Comparison of ENCODE assay signal across 18 cellular contexts in genomic region chr1:156738407-156738806, GRCh38. TPM values are rescaled to one million over a fixed set of nuclear protein-coding genes. Genes with fewer than 3 reads are reported as not detected.
A peak's percentile ranks its signal among the peaks of the same experiment; 100 is the strongest.
DNase-seq lines count a peak whose midpoint lies in the region; ATAC-seq and TF ChIP-seq lines count a peak whose summit lies in the region.
"Had no signal": no experiment of that assay in that cellular context is flagged by ENCODE, and none has a peak within 500 bp of the region (broad histone marks: within the 10 kb centered on the region; RNA-seq: fewer than 3 reads in every experiment).

No MANE protein-coding gene starts in this region.

- H3K27ac Mint-ChIP-seq in MCF 10A (ENCODE audit: low read depth, unreplicated experiment) (peak overlapping the region; percentile 39), Calu3 (ENCODE audit: unreplicated experiment) (peak overlapping the region; percentile 43)
- no peak overlapping the region for H3K27ac Mint-ChIP-seq in activated naive CD8-positive, alpha-beta T cell treated with anti-CD3 and anti-CD28 coated beads, Interleukin-2, amount 50 U/mL, for 24 hours
- H3K27ac Mint-ChIP-seq: GM23338 had no signal

- H3K27me3 ChIP-seq in breast epithelium, result no peaks in the 10 kb centered on the region
- no peaks in the 10 kb centered on the region for H3K27me3 ChIP-seq in spleen (replicated peaks in 1 of 7)

- H3K4me3 ChIP-seq in breast epithelium, result no peak overlapping the region
- H3K4me3 ChIP-seq in spleen, result no peak overlapping the region
- H3K4me3 ChIP-seq: GM23338, PC-9, SK-N-MC had no signal

- peaks cover 13% of the 10 kb centered on the region for H3K4me1 Mint-ChIP-seq in MCF 10A (ENCODE audit: insufficient read depth, unreplicated experiment)
- H3K4me1 Mint-ChIP-seq in Calu3 (ENCODE audit: low read depth, unreplicated experiment), result peaks cover 27% of the 10 kb centered on the region
- peaks cover 44% of the 10 kb centered on the region for H3K4me1 Mint-ChIP-seq in activated naive CD8-positive, alpha-beta T cell treated with anti-CD3 and anti-CD28 coated beads, Interleukin-2, amount 50 U/mL, for 24 hours

- DNase-seq in MCF 10A (ENCODE audit: unreplicated experiment) (no peak), breast epithelium (ENCODE audit: low spot score in 2 of 2) (no peak), Calu3 (no peak), spleen (peak; percentile 69), SKM-1 treated with dmso at 0.1 percent for 144 hours (lab: John Stamatoyannopoulos, UW; ENCODE audit: unreplicated experiment) (no peak)
- no peak for DNase-seq in activated naive CD8-positive, alpha-beta T cell treated with anti-CD3 and anti-CD28 coated beads, Interleukin-2, amount 50 U/mL, for 24 hours
- DNase-seq: C1 segment of cervical spinal cord, DND-41, GDM1, Karpas-422, NCI-H1105 treated with DMSO at 0.1 percent for 48 hours, NCI-H187, NCI-H446, PC-9 had no signal

- H3K4me1 ChIP-seq in breast epithelium, result peaks cover 0 to 5% of the 10 kb centered on the region in 2 donors
- peaks cover 11 to 46% (median 22%) of the 10 kb centered on the region in 6 donors for H3K4me1 ChIP-seq in spleen

- no peak for ATAC-seq in activated naive CD8-positive, alpha-beta T cell treated with anti-CD3 and anti-CD28 coated beads, Interleukin-2, amount 50 U/mL, for 24 hours
- ATAC-seq in HG03045 (IDR thresholded peaks at IDR 0.05; ENCODE audit: unreplicated experiment) (no peak), GM18907 (IDR thresholded peaks at IDR 0.05; ENCODE audit: unreplicated experiment) (no peak)
- ATAC-seq: GM23338 had no signal

- H3K27me3 Mint-ChIP-seq in MCF 10A (ENCODE audit: insufficient read depth, unreplicated experiment) (no peaks in the 10 kb centered on the region), Calu3 (ENCODE audit: unreplicated experiment) (no peaks in the 10 kb centered on the region)
- H3K27me3 Mint-ChIP-seq in activated naive CD8-positive, alpha-beta T cell treated with anti-CD3 and anti-CD28 coated beads, Interleukin-2, amount 50 U/mL, for 24 hours, result no peaks in the 10 kb centered on the region

- intact Hi-C loops in MCF 10A (cut with micrococcal nuclease) (no loop called here), breast epithelium (cut with DNase I; ENCODE audit: low total_unique reads) (no loop called here), Calu3 (cut with micrococcal nuclease; ENCODE audit: unreplicated experiment) (no loop called here), spleen (cut with DNase I; ENCODE audit: low total_unique reads) (no loop called here)

- 82 to 91% (median 85%) methylated on average over 10 of the region's 10 CpGs for WGBS in spleen, 5 donors

- no peak for TF ChIP-seq POLR2A in breast epithelium (IDR thresholded peaks at IDR 0.05)
- no peak for TF ChIP-seq POLR2A in spleen (IDR thresholded peaks at IDR 0.05)

- no peaks in the 10 kb centered on the region for H3K9me3 Mint-ChIP-seq in MCF 10A (ENCODE audit: unreplicated experiment)
- H3K9me3 Mint-ChIP-seq in Calu3 (ENCODE audit: low read depth, unreplicated experiment), result no peaks in the 10 kb centered on the region
- no peaks in the 10 kb centered on the region for H3K9me3 Mint-ChIP-seq in activated naive CD8-positive, alpha-beta T cell treated with anti-CD3 and anti-CD28 coated beads, Interleukin-2, amount 50 U/mL, for 24 hours
- H3K9me3 Mint-ChIP-seq: GM23338 had no signal

- H3K36me3 ChIP-seq in breast epithelium (peaks cover 6% of the 10 kb centered on the region), spleen (peaks cover 0 to 72% (median 39%) of the 10 kb centered on the region in 6 donors)

- H3K36me3 Mint-ChIP-seq in MCF 10A (ENCODE audit: insufficient read depth, unreplicated experiment), result peaks cover 82% of the 10 kb centered on the region
- H3K36me3 Mint-ChIP-seq in Calu3 (ENCODE audit: insufficient read depth, unreplicated experiment), result peaks cover 78% of the 10 kb centered on the region
- H3K36me3 Mint-ChIP-seq in activated naive CD8-positive, alpha-beta T cell treated with anti-CD3 and anti-CD28 coated beads, Interleukin-2, amount 50 U/mL, for 24 hours (ENCODE audit: low read depth), result peaks cover 51% of the 10 kb centered on the region

- POLR2A ChIA-PET in MCF 10A (lab: Yijun Ruan, JAX), result interaction anchor here (0.7 to 10.4 kb wide), 5 partner anchors 9 to 77 kb away, joined by 3 to 375 read pairs (median 194); partner anchors contain the start of genes HDGF, ISG20L2, METTL25B and PRCC

- no TSS peak for BruUV-seq in MCF 10A (replicated peaks; lab: Mats Ljungman, UMichigan)
- BruUV-seq in Calu3 (replicated peaks; lab: Mats Ljungman, UMichigan), result no TSS peak

- H3K27ac ChIP-seq in breast epithelium (no peak overlapping the region), spleen (no peak overlapping the region)
- H3K27ac ChIP-seq: PC-9, SK-N-MC had no signal

- no peak overlapping the region for H3K4me3 Mint-ChIP-seq in MCF 10A (ENCODE audit: unreplicated experiment)
- no peak overlapping the region for H3K4me3 Mint-ChIP-seq in Calu3 (ENCODE audit: low read depth, unreplicated experiment)
- H3K4me3 Mint-ChIP-seq in activated naive CD8-positive, alpha-beta T cell treated with anti-CD3 and anti-CD28 coated beads, Interleukin-2, amount 50 U/mL, for 24 hours, result peak overlapping the region; percentile 96

- H3K9me3 ChIP-seq in breast epithelium (no peaks in the 10 kb centered on the region), spleen (no peaks in the 10 kb centered on the region)

- no peak for TF ChIP-seq CTCF in MCF 10A (IDR thresholded peaks at IDR 0.05; ENCODE audit: unreplicated experiment)
- no peak for TF ChIP-seq CTCF in breast epithelium (IDR thresholded peaks at IDR 0.05)
- no peak for TF ChIP-seq CTCF in Calu3 (IDR thresholded peaks at IDR 0.05; ENCODE audit: unreplicated experiment)
- TF ChIP-seq CTCF in spleen (IDR thresholded peaks at IDR 0.05 in 8 of 11, conservative IDR thresholded peaks at IDR 0.05 in 3 of 11), result no peak

- CTCF ChIA-PET in MCF 10A (lab: Yijun Ruan, JAX), result interaction anchor here (10.3 kb wide), 1 partner anchor 11 kb away, joined by 136 read pairs; the partner anchor contains the start of genes ISG20L2 and METTL25B
- CTCF ChIA-PET in Calu3 (lab: Charles Lee), result interaction anchor here (0.9 kb wide), 1 partner anchor 35 kb away, joined by 3 read pairs; no protein-coding TSS in a partner anchor

RNA-seq across cellular contexts. Expression of gene MRPL24, which starts 2.5 kb away (rescaled TPM):
- total RNA-seq in MCF 10A (2022) (233 and 261 TPM in 2 replicates), breast epithelium (10 to 100 TPM; 36.6 to 63.9 (median 63.8) TPM), Calu3 (2022) (130 and 138 TPM in 2 replicates), spleen (10 to 100 TPM; 15.2 to 45.3 (median 37.3) TPM)
- polyA plus RNA-seq in spleen, result 10 to 100 TPM; 64.8 to 83.5 (median 82.8) TPM

RNA-seq across cellular contexts. Expression of gene ISG20L2, which starts 9.8 kb away (rescaled TPM):
- total RNA-seq in MCF 10A (2022), result 49.9 and 57.5 TPM in 2 replicates
- 10 to 100 TPM; 13.6 to 25.2 (median 21.0) TPM for total RNA-seq in breast epithelium
- total RNA-seq in Calu3 (2022), result 60.9 and 61.6 TPM in 2 replicates
- 10 to 100 TPM; 24.0 to 46.7 (median 33.8) TPM for total RNA-seq in spleen
- polyA plus RNA-seq in spleen, result 10 to 100 TPM in 1 of 3 donors, 1 to 10 TPM in 2; 6.6 to 14.4 (median 9.8) TPM

RNA-seq across cellular contexts. Expression of gene METTL25B, which starts 10.1 kb away (rescaled TPM):
- total RNA-seq in MCF 10A (2022) (46.0 and 68.9 TPM in 2 replicates), breast epithelium (10 to 100 TPM; 15.5 to 41.3 (median 30.2) TPM), Calu3 (2022) (52.7 and 63.8 TPM in 2 replicates), spleen (10 to 100 TPM; 23.2 to 41.1 (median 32.4) TPM)
- polyA plus RNA-seq in spleen, result 10 to 100 TPM; 33.0 to 43.8 (median 42.9) TPM

RNA-seq across cellular contexts. Expression of gene HDGF, which starts 13.1 kb away (rescaled TPM):
- total RNA-seq in MCF 10A (2022) (679 and 707 TPM in 2 replicates), breast epithelium (100 to 1,000 TPM; 133 to 178 (median 173) TPM), Calu3 (2022) (437 and 470 TPM in 2 replicates), spleen (100 to 1,000 TPM in 4 of 7 donors, 10 to 100 TPM in 3; 80.9 to 143 (median 110) TPM)
- polyA plus RNA-seq in spleen, result 100 to 1,000 TPM in 1 of 3 donors, 10 to 100 TPM in 2; 48.8 to 100 (median 66.0) TPM

RNA-seq across cellular contexts. Expression of gene PRCC, which starts 28.9 kb away (rescaled TPM):
- 112 and 131 TPM in 2 replicates for total RNA-seq in MCF 10A (2022)
- 10 to 100 TPM; 21.6 to 35.9 (median 24.9) TPM for total RNA-seq in breast epithelium
- 72.8 and 80.4 TPM in 2 replicates for total RNA-seq in Calu3 (2022)
- total RNA-seq in spleen, result 10 to 100 TPM; 45.4 to 64.6 (median 57.9) TPM
- polyA plus RNA-seq in spleen, result 10 to 100 TPM; 39.1 to 55.9 (median 52.5) TPM
